1 cellular context compared by ENCODE assay signal in genomic region chr13:98309569-98310335, GRCh38.
A peak's percentile ranks its signal among the peaks of the same experiment; 100 is the strongest.
TF ChIP-seq lines count a peak whose summit lies in the region.

No MANE protein-coding gene starts in this region.

TF ChIP-seq in HepG2, 621 proteins besides CTCF, POLR2A, EP300 and RAD21 (continued from another document):
- TF ChIP-seq, protein P1, sequence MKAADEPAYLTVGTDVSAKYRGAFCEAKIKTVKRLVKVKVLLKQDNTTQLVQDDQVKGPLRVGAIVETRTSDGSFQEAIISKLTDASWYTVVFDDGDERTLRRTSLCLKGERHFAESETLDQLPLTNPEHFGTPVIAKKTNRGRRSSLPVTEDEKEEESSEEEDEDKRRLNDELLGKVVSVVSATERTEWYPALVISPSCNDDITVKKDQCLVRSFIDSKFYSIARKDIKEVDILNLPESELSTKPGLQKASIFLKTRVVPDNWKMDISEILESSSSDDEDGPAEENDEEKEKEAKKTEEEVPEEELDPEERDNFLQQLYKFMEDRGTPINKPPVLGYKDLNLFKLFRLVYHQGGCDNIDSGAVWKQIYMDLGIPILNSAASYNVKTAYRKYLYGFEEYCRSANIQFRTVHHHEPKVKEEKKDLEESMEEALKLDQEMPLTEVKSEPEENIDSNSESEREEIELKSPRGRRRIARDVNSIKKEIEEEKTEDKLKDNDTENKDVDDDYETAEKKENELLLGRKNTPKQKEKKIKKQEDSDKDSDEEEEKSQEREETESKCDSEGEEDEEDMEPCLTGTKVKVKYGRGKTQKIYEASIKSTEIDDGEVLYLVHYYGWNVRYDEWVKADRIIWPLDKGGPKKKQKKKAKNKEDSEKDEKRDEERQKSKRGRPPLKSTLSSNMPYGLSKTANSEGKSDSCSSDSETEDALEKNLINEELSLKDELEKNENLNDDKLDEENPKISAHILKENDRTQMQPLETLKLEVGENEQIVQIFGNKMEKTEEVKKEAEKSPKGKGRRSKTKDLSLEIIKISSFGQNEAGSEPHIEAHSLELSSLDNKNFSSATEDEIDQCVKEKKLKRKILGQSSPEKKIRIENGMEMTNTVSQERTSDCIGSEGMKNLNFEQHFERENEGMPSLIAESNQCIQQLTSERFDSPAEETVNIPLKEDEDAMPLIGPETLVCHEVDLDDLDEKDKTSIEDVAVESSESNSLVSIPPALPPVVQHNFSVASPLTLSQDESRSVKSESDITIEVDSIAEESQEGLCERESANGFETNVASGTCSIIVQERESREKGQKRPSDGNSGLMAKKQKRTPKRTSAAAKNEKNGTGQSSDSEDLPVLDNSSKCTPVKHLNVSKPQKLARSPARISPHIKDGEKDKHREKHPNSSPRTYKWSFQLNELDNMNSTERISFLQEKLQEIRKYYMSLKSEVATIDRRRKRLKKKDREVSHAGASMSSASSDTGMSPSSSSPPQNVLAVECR (CRISPR knock-in tag; IDR thresholded peaks at IDR 0.05; ENCODE audit: borderline replicate concordance): 0 out of 2 replicates have a peak, but pooled peaks have one; percentile 13
